ENCODE assay signal across 9 cellular contexts in genomic region chr4:42633605-42634388, GRCh38. TPM values are rescaled to one million over a fixed set of nuclear protein-coding genes. Genes with fewer than 3 reads are reported as not detected.
DNase-seq lines count a peak whose midpoint lies in the region; ATAC-seq lines count a peak whose summit lies in the region.
"Had no signal": no experiment of that assay in that cellular context is flagged by ENCODE, and none has a peak within 500 bp of the region (broad histone marks: within the 10 kb centered on the region; RNA-seq: fewer than 3 reads in every experiment).

No MANE protein-coding gene starts in this region.

- ATAC-seq in GM18858 (IDR thresholded peaks at IDR 0.05; ENCODE audit: unreplicated experiment): peak; percentile 80
- ATAC-seq in GM21423 (IDR thresholded peaks at IDR 0.05; ENCODE audit: unreplicated experiment): peak; percentile 45
- peak; percentile 33 for ATAC-seq in HG03139 (IDR thresholded peaks at IDR 0.05; ENCODE audit: unreplicated experiment)
- no peak for ATAC-seq in memory B cell (ENCODE audit: low read depth)

- H3K27me3 ChIP-seq in H7 (ENCODE audit: control insufficient read depth, insufficient read depth, low read length): no peaks in the 10 kb centered on the region

- H3K27ac Mint-ChIP-seq in memory B cell: peak overlapping the region; percentile 86

- H3K9me3 Mint-ChIP-seq in memory B cell: peaks cover 1% of the 10 kb centered on the region

- H3K36me3 Mint-ChIP-seq in memory B cell: peaks cover 3% of the 10 kb centered on the region

- H3K4me1 Mint-ChIP-seq in memory B cell: peaks cover 48% of the 10 kb centered on the region

- DNase-seq in memory B cell (ENCODE audit: low spot score in 2 of 2) (no peak), G401 (ENCODE audit: low spot score) (no peak), germinal center (ENCODE audit: low spot score) (no peak), H7 (no peak)
- DNase-seq: effector CD8-positive, alpha-beta T cell; NCI-H2107 had no signal

- H3K4me3 ChIP-seq in H7 (ENCODE audit: insufficient read depth, low read depth, low read length): no peak overlapping the region

- no peak overlapping the region for H3K4me3 Mint-ChIP-seq in memory B cell

- in situ Hi-C loops in G401 (cut with HindIII; ENCODE audit: low sequenced_read_pairs): no loop called here

- no peaks in the 10 kb centered on the region for H3K36me3 ChIP-seq in H7 (replicated peaks; ENCODE audit: control insufficient read depth, insufficient read depth, low read length)

- H3K27me3 Mint-ChIP-seq in memory B cell: no peaks in the 10 kb centered on the region

RNA-seq across cellular contexts. Expression of gene ATP8A1, which starts 23.1 kb away (rescaled TPM):
- 2.1 and 9.2 TPM in 2 replicates for total RNA-seq in G401 (2014; rRNA removed; shearing (Covaris generic))
- total RNA-seq in H7 (2014; rRNA removed; shearing (Covaris generic)): 3.9 and 7.0 TPM in 2 replicates
